In the genomic region with DNA sequence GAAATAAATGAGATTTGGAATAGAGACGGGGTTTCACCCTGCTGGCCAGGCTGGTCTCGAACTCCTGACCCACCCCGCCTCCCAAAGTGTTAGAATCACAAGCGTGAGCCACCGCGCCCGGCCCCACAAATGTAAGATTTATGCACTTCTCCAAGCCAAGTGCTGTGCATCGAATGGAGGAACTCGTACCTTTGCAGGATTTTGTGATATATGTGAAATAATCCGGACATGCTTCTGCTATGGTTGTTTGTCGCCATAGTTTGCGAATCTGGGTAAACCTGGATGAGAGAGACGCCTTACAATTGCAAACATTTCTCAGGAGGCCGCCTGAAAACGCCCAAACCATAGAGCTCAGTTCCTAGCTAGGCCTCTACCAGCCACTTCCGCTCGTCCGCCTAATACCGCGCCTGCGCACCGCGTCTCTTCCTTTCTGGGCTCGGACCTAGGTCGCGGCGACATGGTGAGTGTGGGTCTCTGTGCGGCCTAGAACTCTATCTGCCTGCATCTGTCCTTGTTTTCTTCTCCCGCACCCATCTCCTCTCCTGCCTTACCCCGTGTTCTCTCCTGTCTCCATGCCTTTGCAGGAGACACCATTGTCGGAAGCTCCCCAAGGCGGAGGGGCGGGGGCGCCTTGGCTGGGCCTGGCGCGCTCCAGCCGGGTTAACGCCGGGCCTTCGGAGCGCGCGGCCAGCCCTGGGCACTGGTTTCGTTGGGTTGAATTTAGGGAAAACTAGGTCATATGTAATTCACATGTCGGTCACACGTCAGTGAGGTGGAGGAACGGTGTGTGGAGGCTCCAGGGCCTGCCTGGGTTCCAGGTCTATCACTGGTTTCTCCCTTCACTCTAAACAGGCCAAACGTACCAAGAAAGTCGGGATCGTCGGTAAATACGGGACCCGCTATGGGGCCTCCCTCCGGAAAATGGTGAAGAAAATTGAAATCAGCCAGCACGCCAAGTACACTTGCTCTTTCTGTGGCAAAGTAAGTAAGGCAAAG, we compare ENCODE assay signal across 1 cellular context.
A peak's percentile ranks its signal among the peaks of the same experiment; 100 is the strongest.
TF ChIP-seq lines count a peak whose summit lies in the region.

RPL37A (plus strand) TSS at position 427 of the 996 bp plus-strand sequence; CDS start at position 458, 31 bp downstream.

TF ChIP-seq in H1, 55 proteins besides CTCF, POLR2A, EP300 and RAD21 (continued from another document):
- TF ChIP-seq KDM5A (IDR thresholded peaks at IDR 0.05; ENCODE audit: low read length): no peak; the same call in 1 of the 2 replicates
- TF ChIP-seq SP4 (IDR thresholded peaks at IDR 0.05; ENCODE audit: low read length): peak; percentile 74
- TF ChIP-seq SIN3A (conservative IDR thresholded peaks at IDR 0.05 in 1 of 2, IDR thresholded peaks at IDR 0.05 in 1 of 2; ENCODE audit: low read depth in 1 of 2, low read length in 2 of 2): peak; percentile 45 to 72; a peak in 1 of 4 replicates
